Comparison of ENCODE assay signal across 18 cellular contexts in the genomic region with DNA sequence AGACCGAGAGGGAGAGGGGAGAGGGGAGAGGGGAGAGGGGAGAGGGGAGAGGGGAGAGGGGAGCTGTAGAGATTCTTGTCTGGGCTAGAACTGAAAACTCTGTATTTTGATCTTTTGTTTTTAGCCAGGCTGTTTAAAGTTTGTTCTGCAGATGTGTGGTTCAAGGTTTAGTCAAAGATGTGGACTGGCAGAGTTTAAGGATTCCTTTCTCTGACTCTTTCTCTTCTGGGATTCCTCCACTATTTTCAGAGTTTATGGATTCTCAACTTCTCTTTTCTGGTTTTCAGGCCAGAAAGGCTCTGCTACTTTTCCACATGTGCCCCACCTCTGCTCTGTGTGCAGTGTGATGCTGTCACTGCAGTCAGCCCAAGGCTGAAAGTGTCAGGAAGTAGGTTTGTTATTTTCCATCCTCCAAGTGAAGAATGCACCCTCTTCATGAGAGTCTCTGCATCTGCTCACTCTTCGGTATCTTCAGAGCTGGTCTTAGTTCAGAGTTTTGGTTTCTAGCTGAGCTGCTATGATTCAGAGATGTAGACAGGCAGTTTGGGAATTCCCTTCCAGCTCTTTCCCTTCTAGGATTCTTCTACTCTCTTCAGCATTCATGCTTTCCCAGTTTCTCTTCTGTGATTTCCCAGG.
DNase-seq lines count a peak whose midpoint lies in the region; ATAC-seq and TF ChIP-seq lines count a peak whose summit lies in the region.
"Had no signal": no experiment of that assay in that cellular context is flagged by ENCODE, and none has a peak within 500 bp of the region (broad histone marks: within the 10 kb centered on the region; RNA-seq: fewer than 3 reads in every experiment).

No MANE protein-coding gene starts in this region.

- intact Hi-C loops in heart left ventricle (cut with DNase I), result no loop called here

- H3K79me2 ChIP-seq in Loucy (ENCODE audit: insufficient read depth, low read length), result no peaks in the 10 kb centered on the region

- H3K4me1 ChIP-seq in Loucy (ENCODE audit: insufficient read depth, low read length, poor library complexity, severe bottlenecking) (peaks cover 58% of the 10 kb centered on the region), heart left ventricle (peaks cover 0 to 4% (median 0%) of the 10 kb centered on the region in 12 donors)
- H3K4me1 ChIP-seq: right atrium auricular region had no signal

- H3K9me2 ChIP-seq in Loucy (replicated peaks; ENCODE audit: low read depth, low read length), result no peaks in the 10 kb centered on the region

- TF ChIP-seq CTCF in GM13977 (IDR thresholded peaks at IDR 0.05; ENCODE audit: extremely low read depth, insufficient read depth, missing control alignments) (no peak), Loucy (conservative IDR thresholded peaks at IDR 0.05; ENCODE audit: low read length) (no peak), heart left ventricle (IDR thresholded peaks at IDR 0.05) (no peak)

- peak overlapping the region; percentile 55 for H3K4me2 ChIP-seq in Loucy (ENCODE audit: low read depth, low read length, poor library complexity, severe bottlenecking)
- H3K4me2 ChIP-seq: BLaER1 had no signal

- H3K9me3 ChIP-seq in Loucy (ENCODE audit: insufficient read depth, low read depth, low read length) (no peaks in the 10 kb centered on the region), heart left ventricle (no peaks in the 10 kb centered on the region)
- H3K9me3 ChIP-seq: heart right ventricle, right atrium auricular region had no signal

- ATAC-seq in GM19467 (IDR thresholded peaks at IDR 0.05; ENCODE audit: unreplicated experiment), result peak; percentile 87
- no peak for ATAC-seq in heart left ventricle
- ATAC-seq: HCT116, heart right ventricle, K562 had no signal

- no peaks in the 10 kb centered on the region for H3F3A ChIP-seq in Loucy (ENCODE audit: low read depth)

- no peaks in the 10 kb centered on the region for H3K36me3 ChIP-seq in Loucy (ENCODE audit: insufficient read depth, low read length)
- no peaks in the 10 kb centered on the region for H3K36me3 ChIP-seq in heart left ventricle
- H3K36me3 ChIP-seq: right atrium auricular region had no signal

- in situ Hi-C loops in GM13977 (cut with MboI; ENCODE audit: low pct_unique_long_range_greater_than_20kb, low sequenced_read_pairs, unreplicated experiment), result no loop called here

- DNase-seq in GM13977 (ENCODE audit: low spot score), result peak; percentile 21
- peak; percentile 40 for DNase-seq in kidney tubule cell (ENCODE audit: low spot score)
- no peak for DNase-seq in ecto neural progenitor cell (ENCODE audit: low spot score)
- DNase-seq in heart left ventricle, result no peak
- no peak for DNase-seq in NCI-H748 treated with DMSO at 0.1 percent for 48 hours (lab: John Stamatoyannopoulos, UW)
- DNase-seq in COLO668 (lab: John Stamatoyannopoulos, UW; ENCODE audit: unreplicated experiment), result no peak
- DNase-seq: activated effector memory CD4-positive, alpha-beta T cell treated with anti-CD3 and anti-CD28 coated beads, Interleukin-2, amount 50 U/mL, for 16 hours; heart right ventricle; kidney glomerular epithelial cell; NCI-H1436; NCI-H446 treated with DMSO at 0.1 percent for 48 hours; stimulated activated naive CD4-positive, alpha-beta T cell had no signal

- no peak overlapping the region for H3K27ac ChIP-seq in heart left ventricle
- H3K27ac ChIP-seq: BLaER1, heart right ventricle, right atrium auricular region had no signal

- peak overlapping the region; percentile 33 for H3K9ac ChIP-seq in Loucy (ENCODE audit: low read depth, low read length, poor library complexity, severe bottlenecking)
- H3K9ac ChIP-seq: BLaER1 had no signal

- TF ChIP-seq POLR2A in heart left ventricle (IDR thresholded peaks at IDR 0.05), result no peak

- no peak overlapping the region for H2AFZ ChIP-seq in Loucy (ENCODE audit: low read length)

- H3K27me3 ChIP-seq in Loucy (ENCODE audit: insufficient read depth, low read length, poor library complexity, severe bottlenecking) (no peaks in the 10 kb centered on the region), heart left ventricle (no peaks in the 10 kb centered on the region)
- H3K27me3 ChIP-seq: BLaER1, heart right ventricle, right atrium auricular region had no signal

- H3K4me3 ChIP-seq in Loucy (ENCODE audit: low read length, poor library complexity, severe bottlenecking), result peak overlapping the region; percentile 19
- H3K4me3 ChIP-seq in heart left ventricle, result no peak overlapping the region
- H3K4me3 ChIP-seq: BLaER1, heart right ventricle, K562, right atrium auricular region had no signal

- 74 to 93% (median 88%) methylated on average over 1 to 2 of the region's 2 CpGs for WGBS in heart left ventricle, 4 donors

- H4K20me1 ChIP-seq in Loucy (ENCODE audit: insufficient read depth, low read length, poor library complexity, severe bottlenecking), result no peaks in the 10 kb centered on the region
- H4K20me1 ChIP-seq: BLaER1 had no signal

Comparison
In these comparisons a context has a peak if more than half of its experiments do, and no peak if none do; other contexts are left out.
1. DNase-seq: peak in GM13977 (single experiment) and kidney tubule cell (single experiment); none in ecto neural progenitor cell (single experiment), heart left ventricle (0 of 5), NCI-H748 treated with DMSO at 0.1 percent for 48 hours (single experiment) and COLO668 (single experiment).